Comparison of ENCODE assay signal across 1 cellular context in the genomic region with DNA sequence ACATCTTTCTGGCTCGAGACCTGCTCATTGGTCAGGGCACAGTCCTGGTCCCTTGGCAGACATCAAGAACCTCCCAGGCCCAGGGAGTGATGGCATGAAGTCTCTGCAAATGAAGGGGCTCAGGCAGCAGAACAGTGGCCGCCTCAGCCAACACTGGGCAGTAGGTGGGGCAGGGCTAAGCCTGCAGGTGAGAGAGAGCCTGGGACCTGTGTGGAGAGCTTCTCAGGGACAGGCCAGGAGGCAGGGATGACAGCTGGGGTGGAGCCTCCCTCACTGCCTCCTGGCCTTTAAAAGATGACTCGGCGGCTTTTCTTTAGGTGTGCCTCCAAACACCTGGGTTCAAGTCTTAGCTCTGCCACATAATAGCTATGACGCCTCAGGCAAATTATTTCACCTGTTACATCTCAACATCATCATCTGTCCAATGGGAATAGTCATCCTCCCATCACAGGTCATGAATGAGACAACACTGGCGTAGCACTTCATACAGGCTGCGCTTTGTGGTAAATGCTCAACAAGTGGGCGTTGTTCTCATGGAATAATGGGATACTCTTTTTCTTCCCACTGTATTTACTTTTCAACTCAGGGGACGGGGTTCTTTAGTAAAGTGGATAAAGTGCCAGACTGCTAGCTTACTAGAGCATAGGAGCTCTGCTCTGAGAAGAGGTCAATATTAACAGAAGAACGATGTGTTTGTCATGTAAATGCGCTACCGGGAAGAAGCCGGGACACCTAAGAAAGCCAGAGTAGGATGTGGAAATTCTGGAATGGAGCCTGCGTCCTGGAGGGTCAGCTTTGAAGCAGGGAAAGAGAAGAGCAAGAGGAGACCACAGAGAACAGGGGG.
A peak's percentile ranks its signal among the peaks of the same experiment; 100 is the strongest.
TF ChIP-seq lines count a peak whose summit lies in the region.

No MANE protein-coding gene starts in this region.

TF ChIP-seq in A549, 52 proteins besides CTCF, POLR2A, EP300 and RAD21:
- TF ChIP-seq, protein P1, sequence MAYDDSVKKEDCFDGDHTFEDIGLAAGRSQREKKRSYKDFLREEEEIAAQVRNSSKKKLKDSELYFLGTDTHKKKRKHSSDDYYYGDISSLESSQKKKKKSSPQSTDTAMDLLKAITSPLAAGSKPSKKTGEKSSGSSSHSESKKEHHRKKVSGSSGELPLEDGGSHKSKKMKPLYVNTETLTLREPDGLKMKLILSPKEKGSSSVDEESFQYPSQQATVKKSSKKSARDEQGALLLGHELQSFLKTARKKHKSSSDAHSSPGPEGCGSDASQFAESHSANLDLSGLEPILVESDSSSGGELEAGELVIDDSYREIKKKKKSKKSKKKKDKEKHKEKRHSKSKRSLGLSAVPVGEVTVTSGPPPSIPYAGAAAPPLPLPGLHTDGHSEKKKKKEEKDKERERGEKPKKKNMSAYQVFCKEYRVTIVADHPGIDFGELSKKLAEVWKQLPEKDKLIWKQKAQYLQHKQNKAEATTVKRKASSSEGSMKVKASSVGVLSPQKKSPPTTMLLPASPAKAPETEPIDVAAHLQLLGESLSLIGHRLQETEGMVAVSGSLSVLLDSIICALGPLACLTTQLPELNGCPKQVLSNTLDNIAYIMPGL (CRISPR knock-in tag; IDR thresholded peaks at IDR 0.05; ENCODE audit: borderline replicate concordance), result no peak
- TF ChIP-seq MAFK (IDR thresholded peaks at IDR 0.05; ENCODE audit: partially characterized antibody), result peak; percentile 34
- TF ChIP-seq, protein P2, sequence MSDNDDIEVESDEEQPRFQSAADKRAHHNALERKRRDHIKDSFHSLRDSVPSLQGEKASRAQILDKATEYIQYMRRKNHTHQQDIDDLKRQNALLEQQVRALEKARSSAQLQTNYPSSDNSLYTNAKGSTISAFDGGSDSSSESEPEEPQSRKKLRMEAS (IDR thresholded peaks at IDR 0.05), result no peak
- no peak for TF ChIP-seq FOXS1 (CRISPR knock-in tag; IDR thresholded peaks at IDR 0.05)
- no peak for TF ChIP-seq ESRRA (IDR thresholded peaks at IDR 0.05; ENCODE audit: borderline replicate concordance, low read length)
